1 cellular context compared by ENCODE assay signal in genomic region chr3:193744048-193744821, GRCh38.
TF ChIP-seq lines count a peak whose summit lies in the region.

No MANE protein-coding gene starts in this region.

TF ChIP-seq in GM23338, 12 proteins besides CTCF, POLR2A, EP300 and RAD21 (continued from another document):
- TF ChIP-seq, protein P1, sequence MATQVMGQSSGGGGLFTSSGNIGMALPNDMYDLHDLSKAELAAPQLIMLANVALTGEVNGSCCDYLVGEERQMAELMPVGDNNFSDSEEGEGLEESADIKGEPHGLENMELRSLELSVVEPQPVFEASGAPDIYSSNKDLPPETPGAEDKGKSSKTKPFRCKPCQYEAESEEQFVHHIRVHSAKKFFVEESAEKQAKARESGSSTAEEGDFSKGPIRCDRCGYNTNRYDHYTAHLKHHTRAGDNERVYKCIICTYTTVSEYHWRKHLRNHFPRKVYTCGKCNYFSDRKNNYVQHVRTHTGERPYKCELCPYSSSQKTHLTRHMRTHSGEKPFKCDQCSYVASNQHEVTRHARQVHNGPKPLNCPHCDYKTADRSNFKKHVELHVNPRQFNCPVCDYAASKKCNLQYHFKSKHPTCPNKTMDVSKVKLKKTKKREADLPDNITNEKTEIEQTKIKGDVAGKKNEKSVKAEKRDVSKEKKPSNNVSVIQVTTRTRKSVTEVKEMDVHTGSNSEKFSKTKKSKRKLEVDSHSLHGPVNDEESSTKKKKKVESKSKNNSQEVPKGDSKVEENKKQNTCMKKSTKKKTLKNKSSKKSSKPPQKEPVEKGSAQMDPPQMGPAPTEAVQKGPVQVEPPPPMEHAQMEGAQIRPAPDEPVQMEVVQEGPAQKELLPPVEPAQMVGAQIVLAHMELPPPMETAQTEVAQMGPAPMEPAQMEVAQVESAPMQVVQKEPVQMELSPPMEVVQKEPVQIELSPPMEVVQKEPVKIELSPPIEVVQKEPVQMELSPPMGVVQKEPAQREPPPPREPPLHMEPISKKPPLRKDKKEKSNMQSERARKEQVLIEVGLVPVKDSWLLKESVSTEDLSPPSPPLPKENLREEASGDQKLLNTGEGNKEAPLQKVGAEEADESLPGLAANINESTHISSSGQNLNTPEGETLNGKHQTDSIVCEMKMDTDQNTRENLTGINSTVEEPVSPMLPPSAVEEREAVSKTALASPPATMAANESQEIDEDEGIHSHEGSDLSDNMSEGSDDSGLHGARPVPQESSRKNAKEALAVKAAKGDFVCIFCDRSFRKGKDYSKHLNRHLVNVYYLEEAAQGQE (IDR thresholded peaks at IDR 0.05; ENCODE audit: unreplicated experiment): no peak
- TF ChIP-seq, protein P2, sequence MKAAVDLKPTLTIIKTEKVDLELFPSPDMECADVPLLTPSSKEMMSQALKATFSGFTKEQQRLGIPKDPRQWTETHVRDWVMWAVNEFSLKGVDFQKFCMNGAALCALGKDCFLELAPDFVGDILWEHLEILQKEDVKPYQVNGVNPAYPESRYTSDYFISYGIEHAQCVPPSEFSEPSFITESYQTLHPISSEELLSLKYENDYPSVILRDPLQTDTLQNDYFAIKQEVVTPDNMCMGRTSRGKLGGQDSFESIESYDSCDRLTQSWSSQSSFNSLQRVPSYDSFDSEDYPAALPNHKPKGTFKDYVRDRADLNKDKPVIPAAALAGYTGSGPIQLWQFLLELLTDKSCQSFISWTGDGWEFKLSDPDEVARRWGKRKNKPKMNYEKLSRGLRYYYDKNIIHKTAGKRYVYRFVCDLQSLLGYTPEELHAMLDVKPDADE (IDR thresholded peaks at IDR 0.05): no peak
